8 cellular contexts compared by ENCODE assay signal in genomic region chr7:152277687-152278086, GRCh38.
DNase-seq lines count a peak whose midpoint lies in the region; ATAC-seq, FAIRE-seq and TF ChIP-seq lines count a peak whose summit lies in the region.
"Not testable (repeated sequence)": the region's sequence is repeated elsewhere in the genome, so short reads cannot be mapped to it uniquely, and the experiment has no call there.

No MANE protein-coding gene starts in this region.

- H3K4me1 Mint-ChIP-seq in stimulated activated naive B cell treated with anti-CD40 and anti-IgM and Interleukin-4, amounts not matched to agents 10 μg/mL and 1 μg/mL and 100 μg/mL, for 72 hours: not testable (repeated sequence)

- peak overlapping the region; percentile 56 for H3K27ac Mint-ChIP-seq in stimulated activated naive B cell treated with anti-CD40 and anti-IgM and Interleukin-4, amounts not matched to agents 10 μg/mL and 1 μg/mL and 100 μg/mL, for 72 hours

- not testable (repeated sequence) for H3K27ac ChIP-seq in pancreas

- H3K4me1 ChIP-seq in pancreas: not testable (repeated sequence)

- H3K4me3 Mint-ChIP-seq in stimulated activated naive B cell treated with anti-CD40 and anti-IgM and Interleukin-4, amounts not matched to agents 10 μg/mL and 1 μg/mL and 100 μg/mL, for 72 hours: not testable (repeated sequence)

- not testable (repeated sequence) for ATAC-seq in pancreas; stimulated activated naive B cell treated with anti-CD40 and anti-IgM and Interleukin-4, amounts not matched to agents 10 μg/mL and 1 μg/mL and 100 μg/mL, for 72 hours (replicated peaks)

- TF ChIP-seq CTCF in pancreas (IDR thresholded peaks at IDR 0.05): not testable (repeated sequence)

- not testable (repeated sequence) for H3K27me3 Mint-ChIP-seq in stimulated activated naive B cell treated with anti-CD40 and anti-IgM and Interleukin-4, amounts not matched to agents 10 μg/mL and 1 μg/mL and 100 μg/mL, for 72 hours

- not testable (repeated sequence) for H3K9me3 ChIP-seq in pancreas

- not testable (repeated sequence) for DNase-seq in RCC 7860 (ENCODE audit: low spot score); pancreas; stimulated activated naive B cell treated with anti-CD40 and anti-IgM and Interleukin-4, amounts not matched to agents 10 μg/mL and 1 μg/mL and 100 μg/mL, for 72 hours

- not testable (repeated sequence) for H3K27me3 ChIP-seq in pancreas

- WGBS in pancreas, 2 donors: 97% methylated on average over 2 of the region's 2 CpGs

- H3K4me3 ChIP-seq in pancreas: not testable (repeated sequence)

- FAIRE-seq in A204.1 (lab: Jason Lieb, UNC) (peak; percentile 92), G401.6 (lab: Jason Lieb, UNC) (peak; percentile 52), RCC 7860 (lab: Jason Lieb, UNC) (peak; percentile 10), colon (lab: Jason Lieb, UNC) (peak; percentile 94), endometrium (lab: Jason Lieb, UNC) (peak; percentile 57), islet of Langerhans (lab: Jason Lieb, UNC) (peak; percentile 76), pancreas (lab: Jason Lieb, UNC) (peak; percentile 72)

- not testable (repeated sequence) for H3K9me3 Mint-ChIP-seq in stimulated activated naive B cell treated with anti-CD40 and anti-IgM and Interleukin-4, amounts not matched to agents 10 μg/mL and 1 μg/mL and 100 μg/mL, for 72 hours

- not testable (repeated sequence) for H3K36me3 ChIP-seq in pancreas

- intact Hi-C loops in pancreas (cut with DNase I): not testable (repeated sequence)

- not testable (repeated sequence) for H3K36me3 Mint-ChIP-seq in stimulated activated naive B cell treated with anti-CD40 and anti-IgM and Interleukin-4, amounts not matched to agents 10 μg/mL and 1 μg/mL and 100 μg/mL, for 72 hours
